Comparison of ENCODE assay signal across 11 cellular contexts in the genomic region with DNA sequence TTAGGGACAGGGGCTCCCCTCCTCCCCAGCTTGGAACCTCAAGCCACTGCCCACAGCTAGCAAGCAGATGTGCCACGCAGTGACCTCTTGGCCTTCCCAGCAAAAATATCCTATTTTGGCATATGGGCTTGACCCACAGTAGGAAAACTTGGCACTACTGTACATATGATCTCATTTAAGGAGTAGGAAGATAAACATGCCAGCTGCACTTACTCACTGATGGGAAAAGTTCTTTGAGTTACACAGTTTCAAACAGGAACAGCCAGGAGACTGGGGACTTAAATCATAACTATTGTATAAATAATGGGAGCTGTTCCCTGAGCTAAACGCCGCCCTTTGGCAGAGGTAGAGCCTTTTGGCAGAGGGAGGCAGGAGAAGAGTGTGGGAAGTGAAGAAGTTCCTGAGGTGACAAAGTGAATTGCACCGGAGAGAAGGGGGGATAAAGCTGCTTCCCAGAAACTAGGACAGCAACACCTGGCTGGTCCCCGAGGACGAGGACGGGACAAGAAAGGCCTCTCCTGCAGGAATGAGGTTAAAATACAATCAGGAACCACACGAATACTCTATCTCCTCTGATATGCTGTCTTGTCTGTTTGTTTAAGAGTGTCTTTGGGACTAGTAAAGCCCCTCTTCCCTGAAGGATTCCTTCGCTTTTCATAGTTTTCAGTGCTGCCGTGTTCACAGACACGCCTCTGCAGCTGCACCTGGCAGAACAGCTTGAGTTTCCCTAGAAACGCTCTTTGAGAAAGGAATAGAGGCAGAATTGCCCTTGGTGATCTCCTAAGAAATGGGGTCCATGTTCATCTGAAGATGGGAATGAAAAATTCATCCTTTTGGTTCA. TPM values are rescaled to one million over a fixed set of nuclear protein-coding genes. Genes with fewer than 3 reads are reported as not detected.
A peak's percentile ranks its signal among the peaks of the same experiment; 100 is the strongest.
DNase-seq lines count a peak whose midpoint lies in the region; ATAC-seq, FAIRE-seq and TF ChIP-seq lines count a peak whose summit lies in the region.
"Had no signal": no experiment of that assay in that cellular context is flagged by ENCODE, and none has a peak within 500 bp of the region (broad histone marks: within the 10 kb centered on the region; RNA-seq: fewer than 3 reads in every experiment).

No MANE protein-coding gene starts in this region.

- TF ChIP-seq CTCF in A549 (IDR thresholded peaks at IDR 0.05) (no peak), PC-3 (conservative IDR thresholded peaks at IDR 0.05; ENCODE audit: low read depth, low read length) (no peak), nephron (IDR thresholded peaks at IDR 0.05; ENCODE audit: unreplicated experiment in 3 of 3) (no peak)

- peak overlapping the region; percentile 32; the same call in 1 of the 2 replicates for H3K9ac ChIP-seq in PC-3 (ENCODE audit: low read length)

- peak overlapping the region; percentile 60 for H2AFZ ChIP-seq in PC-3 (ENCODE audit: low read length)

- H3K27me3 ChIP-seq in PC-3 (ENCODE audit: low read length), result no peaks in the 10 kb centered on the region

- WGBS in A549 (ENCODE audit: missing lambda C conversion rate), result 25% methylated on average over 12 of the region's 12 CpGs

- ATAC-seq in A549 (peak; percentile 96 to 98), PC-3 (peak; percentile 97), esophagus mucosa (peak; percentile 51), GM19023 (IDR thresholded peaks at IDR 0.05; ENCODE audit: unreplicated experiment) (no peak), GM19467 (IDR thresholded peaks at IDR 0.05; ENCODE audit: unreplicated experiment) (no peak)

- no peaks in the 10 kb centered on the region for H3K36me3 ChIP-seq in PC-3 (ENCODE audit: low read depth, low read length)

- H3K4me3 Mint-ChIP-seq in nephron, result peak overlapping the region; percentile 9 to 73 (median 45)
- H3K4me3 Mint-ChIP-seq: CD4-positive, alpha-beta memory T cell had no signal

- intact Hi-C loops in PC-3 (cut with micrococcal nuclease), result loop anchor here (5.0 kb wide), 1 partner anchor 50 kb away; no protein-coding TSS in a partner anchor

- H3K27ac ChIP-seq in A549, result peak overlapping the region; percentile 66 to 80
- H3K27ac ChIP-seq in PC-3 (ENCODE audit: low read length), result peak overlapping the region; percentile 83

- no peak for FAIRE-seq in A549 (lab: Jason Lieb, UNC)

- H3F3A ChIP-seq in PC-3 (ENCODE audit: low read length, unreplicated experiment), result no peaks in the 10 kb centered on the region

- H3K27ac Mint-ChIP-seq in nephron, result peak overlapping the region; percentile 81 to 90 (median 85)
- H3K27ac Mint-ChIP-seq: CD4-positive, alpha-beta memory T cell had no signal

- CTCF ChIA-PET in A549 (lab: Yijun Ruan, JAX), result no interaction called here
- CTCF ChIA-PET in PC-3 (lab: Charles Lee), result interaction anchor here (0.6 kb wide), 1 partner anchor 106 kb away, joined by 6 read pairs; no protein-coding TSS in a partner anchor

- POLR2A ChIA-PET in A549 (lab: Yijun Ruan, JAX) (interaction anchor here (0.5 kb wide), 1 partner anchor 270 kb away, joined by 3 read pairs; no protein-coding TSS in a partner anchor), PC-3 (lab: Charles Lee; ENCODE audit: unreplicated experiment) (interaction anchor here (0.5 to 0.7 kb wide), 2 partner anchors 83 to 106 kb away, joined by 3 to 5 read pairs; no protein-coding TSS in a partner anchor)

- TF ChIP-seq RAD21 in A549 (conservative IDR thresholded peaks at IDR 0.05 in 1 of 2, IDR thresholded peaks at IDR 0.05 in 1 of 2), result no peak

- H3K36me3 Mint-ChIP-seq in nephron (ENCODE audit: low read depth), result no peaks in the 10 kb centered on the region
- H3K36me3 Mint-ChIP-seq: CD4-positive, alpha-beta memory T cell had no signal

- peak in 1 of 2 experiments; percentile 17; a peak in 1 of 5 replicates for TF ChIP-seq EP300 in A549 (IDR thresholded peaks at IDR 0.05)

- H3K4me1 ChIP-seq in A549 (peaks cover 25% of the 10 kb centered on the region), PC-3 (ENCODE audit: insufficient read depth, low read length) (peaks cover 20% of the 10 kb centered on the region)

- no peaks in the 10 kb centered on the region for H3K9me3 ChIP-seq in A549
- H3K9me3 ChIP-seq in PC-3 (ENCODE audit: low read length), result no peaks in the 10 kb centered on the region

- no peaks in the 10 kb centered on the region for H3K9me2 ChIP-seq in PC-3 (replicated peaks; ENCODE audit: low read length)

- no TSS peak for BruUV-seq in PC-3 (replicated peaks; lab: Mats Ljungman, UMichigan)

- H3K79me2 ChIP-seq in PC-3 (ENCODE audit: low read length), result no peaks in the 10 kb centered on the region

- no peak for TF ChIP-seq POLR2A in A549 (IDR thresholded peaks at IDR 0.05; ENCODE audit: low read length)

- H4K20me1 ChIP-seq in PC-3 (ENCODE audit: low read length), result no peaks in the 10 kb centered on the region

- H3K9me3 Mint-ChIP-seq in nephron, result no peaks in the 10 kb centered on the region
- H3K9me3 Mint-ChIP-seq: CD4-positive, alpha-beta memory T cell had no signal

- DNase-seq in A549 (ENCODE audit: low read depth in 1 of 2, low spot score in 1 of 2) (peak; percentile 26 to 79), PC-3 (peak; percentile 92), iPS-NIHi7 (ENCODE audit: extremely low spot score) (no peak), DMS53 treated with DMSO at 0.1 percent for 48 hours (lab: John Stamatoyannopoulos, UW; ENCODE audit: unreplicated experiment) (no peak)
- DNase-seq: activated CD8-positive, alpha-beta memory T cell treated with anti-CD3 and anti-CD28 coated beads for 24 hours; CD4-positive, alpha-beta memory T cell; NCI-H187 treated with DMSO at 0.1 percent for 48 hours had no signal

- H3K4me3 ChIP-seq in A549 (0 out of 3 replicates have a peak overlapping the region, but pooled peaks have one; percentile 16), PC-3 (ENCODE audit: low read length) (peak overlapping the region; percentile 23; the same call in 1 of the 2 replicates)

- peaks cover 48% of the 10 kb centered on the region for H3K4me1 Mint-ChIP-seq in nephron

- no peaks in the 10 kb centered on the region for H3K27me3 Mint-ChIP-seq in nephron (ENCODE audit: low read depth)

- peak overlapping the region; percentile 88 for H3K4me2 ChIP-seq in A549
- H3K4me2 ChIP-seq in PC-3 (ENCODE audit: low read length), result peak overlapping the region; percentile 69

TF ChIP-seq in A549, 52 proteins besides CTCF, POLR2A, EP300 and RAD21:
- TF ChIP-seq GATA3 (IDR thresholded peaks at IDR 0.05; ENCODE audit: borderline replicate concordance), result peak; percentile 56; the same call in 1 of the 2 replicates
- TF ChIP-seq CBX8 (IDR thresholded peaks at IDR 0.05), result no peak
- 0 out of 4 replicates have a peak, but pooled peaks of 1 of the 2 experiments have one; percentile 4 for TF ChIP-seq CEBPB (IDR thresholded peaks at IDR 0.05)
- TF ChIP-seq JUN (IDR thresholded peaks at IDR 0.05), result peak in 1 of 2 experiments; percentile 64; a peak in 2 of 5 replicates
- TF ChIP-seq, protein P1, sequence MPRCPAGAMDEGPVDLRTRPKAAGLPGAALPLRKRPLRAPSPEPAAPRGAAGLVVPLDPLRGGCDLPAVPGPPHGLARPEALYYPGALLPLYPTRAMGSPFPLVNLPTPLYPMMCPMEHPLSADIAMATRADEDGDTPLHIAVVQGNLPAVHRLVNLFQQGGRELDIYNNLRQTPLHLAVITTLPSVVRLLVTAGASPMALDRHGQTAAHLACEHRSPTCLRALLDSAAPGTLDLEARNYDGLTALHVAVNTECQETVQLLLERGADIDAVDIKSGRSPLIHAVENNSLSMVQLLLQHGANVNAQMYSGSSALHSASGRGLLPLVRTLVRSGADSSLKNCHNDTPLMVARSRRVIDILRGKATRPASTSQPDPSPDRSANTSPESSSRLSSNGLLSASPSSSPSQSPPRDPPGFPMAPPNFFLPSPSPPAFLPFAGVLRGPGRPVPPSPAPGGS (IDR thresholded peaks at IDR 0.05), result 0 out of 3 replicates have a peak, but pooled peaks have one; percentile 17
- TF ChIP-seq JUNB (IDR thresholded peaks at IDR 0.05), result peak; percentile 83
- peak; percentile 42; the same call in 1 of the 2 replicates for TF ChIP-seq FOSL2 (IDR thresholded peaks at IDR 0.05)
- peak; percentile 72 for TF ChIP-seq FOSL2 (CRISPR knock-in tag; IDR thresholded peaks at IDR 0.05)
- no peak for TF ChIP-seq RCOR1 (IDR thresholded peaks at IDR 0.05; ENCODE audit: low read depth, low read length)
- TF ChIP-seq, protein P2, sequence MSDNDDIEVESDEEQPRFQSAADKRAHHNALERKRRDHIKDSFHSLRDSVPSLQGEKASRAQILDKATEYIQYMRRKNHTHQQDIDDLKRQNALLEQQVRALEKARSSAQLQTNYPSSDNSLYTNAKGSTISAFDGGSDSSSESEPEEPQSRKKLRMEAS (IDR thresholded peaks at IDR 0.05), result peak; percentile 32; the same call in 1 of the 2 replicates

RNA-seq across cellular contexts. Expression of a gene that starts 5.9 kb away (rescaled TPM):
- polyA plus RNA-seq in A549 (2011; rRNA removed) (22.0 and 23.8 TPM in 2 replicates), A549 (2017; fragmentation: RNase III; extraction: RNeasy Plus Mini Kit Qiagen cat#74134 plus additional on column Dnase treatment) (6.6 to 7.5 TPM (median 6.9 TPM) in 3 replicates)
- 7.3 and 7.8 TPM in 2 replicates for polyA plus RNA-seq in A549 (2012; cell fraction: cytosol; rRNA removed)
- polyA plus RNA-seq in A549 (2012; cell fraction: nucleus; rRNA removed), result 8.4 and 11.1 TPM in 2 replicates
- 98.6 and 120 TPM in 2 replicates for polyA minus RNA-seq in A549 (2011; rRNA and poly(A)+ RNA removed)
- total RNA-seq in PC-3 (2014; rRNA removed) (31.6 and 85.2 TPM in 2 replicates), esophagus mucosa (6.7 TPM)

Comparison
In these comparisons a context has a peak if more than half of its experiments do, and no peak if none do; other contexts are left out.
1. ATAC-seq: peak in A549 (2 of 2), PC-3 (single experiment) and esophagus mucosa (single experiment); none in GM19023 (single experiment) and GM19467 (single experiment).
2. DNase-seq: peak in A549 (2 of 2) and PC-3 (single experiment); none in iPS-NIHi7 (single experiment) and DMS53 treated with DMSO at 0.1 percent for 48 hours (single experiment).